Comparison of ENCODE assay signal across 12 cellular contexts in genomic region chr6:113626470-113626869, GRCh38.
DNase-seq lines count a peak whose midpoint lies in the region; ATAC-seq lines count a peak whose summit lies in the region.
"Had no signal": no experiment of that assay in that cellular context is flagged by ENCODE, and none has a peak within 500 bp of the region (broad histone marks: within the 10 kb centered on the region; RNA-seq: fewer than 3 reads in every experiment).

No MANE protein-coding gene starts in this region.

- no peak for DNase-seq in naive B cell
- DNase-seq in NCI-H524 treated with DMSO at 0.1 percent for 48 hours (lab: John Stamatoyannopoulos, UW): no peak
- DNase-seq in stimulated activated CD8-positive, alpha-beta memory T cell treated with anti-CD3 and anti-CD28 coated beads, Interleukin-4, amount 100 ng/mL, for 48 hours: no peak
- DNase-seq in SK-N-DZ (ENCODE audit: low spot score): no peak
- DNase-seq: amniotic stem cell; effector CD8-positive, alpha-beta T cell; Karpas-422; sigmoid colon had no signal

- peaks cover 49 to 54% (median 54%) of the 10 kb centered on the region in 3 donors for H3K4me1 Mint-ChIP-seq in naive B cell

- ATAC-seq in GM18907 (IDR thresholded peaks at IDR 0.05; ENCODE audit: unreplicated experiment) (peak; percentile 28), GM21786 (IDR thresholded peaks at IDR 0.05; ENCODE audit: unreplicated experiment) (peak; percentile 29), HG03342 (IDR thresholded peaks at IDR 0.05; ENCODE audit: unreplicated experiment) (peak; percentile 28), naive B cell (ENCODE audit: low read depth in 2 of 2) (no peak)

- peak overlapping the region in 4 of 6 donors; percentile 12 to 99 (median 37) for H3K27ac Mint-ChIP-seq in naive B cell
- H3K27ac Mint-ChIP-seq: T-helper 1 cell treated with Interleukin-12 subunit alpha and Interleukin-12 subunit beta and Interleukin-4 antibody, amounts not matched to agents 30 μg/mL and 1 μg/mL, for 36 hours had no signal

- no peaks in the 10 kb centered on the region for H3K9me3 Mint-ChIP-seq in naive B cell
- H3K9me3 Mint-ChIP-seq: T-helper 1 cell treated with Interleukin-12 subunit alpha and Interleukin-12 subunit beta and Interleukin-4 antibody, amounts not matched to agents 30 μg/mL and 1 μg/mL, for 36 hours had no signal

- H3K4me3 Mint-ChIP-seq in naive B cell: peak overlapping the region in 1 of 8 donors; percentile 3
- H3K4me3 Mint-ChIP-seq: T-helper 1 cell treated with Interleukin-12 subunit alpha and Interleukin-12 subunit beta and Interleukin-4 antibody, amounts not matched to agents 30 μg/mL and 1 μg/mL, for 36 hours had no signal

- H3K36me3 Mint-ChIP-seq in naive B cell: no peaks in the 10 kb centered on the region

- H3K27me3 Mint-ChIP-seq in naive B cell: no peaks in the 10 kb centered on the region

Comparison
In these comparisons a context has a peak if more than half of its experiments do, and no peak if none do; other contexts are left out.
1. ATAC-seq: peak in GM18907 (single experiment), GM21786 (single experiment) and HG03342 (single experiment); none in naive B cell (0 of 2).